Comparison of ENCODE assay signal across 8 cellular contexts in genomic region chr12:51390457-51391046, GRCh38.
A peak's percentile ranks its signal among the peaks of the same experiment; 100 is the strongest.
DNase-seq lines count a peak whose midpoint lies in the region; ATAC-seq and TF ChIP-seq lines count a peak whose summit lies in the region.

No MANE protein-coding gene starts in this region.

- H3K36me3 Mint-ChIP-seq in T-helper 2 cell treated with Interferon-gamma antibody and Interleukin-4, amounts not matched to agents 5 μg/mL and 100 μg/mL, for 36 hours (ENCODE audit: low read depth), result peaks cover 2% of the 10 kb centered on the region
- H3K36me3 Mint-ChIP-seq in stimulated activated effector memory CD8-positive, alpha-beta T cell treated with anti-CD3 and anti-CD28 coated beads, Interleukin-12 subunit alpha, Interleukin-12 subunit beta, amount 100 ng/mL, for 72 hours, result peaks cover 5% of the 10 kb centered on the region

- DNase-seq in T-helper 2 cell treated with Interferon-gamma antibody and Interleukin-4, amounts not matched to agents 5 μg/mL and 100 μg/mL, for 36 hours (ENCODE audit: low spot score), result no peak
- DNase-seq in T-helper 2 cell, result no peak
- DNase-seq in stimulated activated effector memory CD8-positive, alpha-beta T cell treated with anti-CD3 and anti-CD28 coated beads, Interleukin-12 subunit alpha, Interleukin-12 subunit beta, amount 100 ng/mL, for 72 hours (ENCODE audit: low spot score in 2 of 2), result no peak
- no peak for DNase-seq in activated effector memory CD4-positive, alpha-beta T cell treated with Interleukin-2 at 50 U/mL for 16 hours
- no peak for DNase-seq in HK-2 (ENCODE audit: unreplicated experiment)

- no peak for TF ChIP-seq CTCF in WI38 (IDR thresholded peaks at IDR 0.05; ENCODE audit: low read depth, low read length)

- no peaks in the 10 kb centered on the region for H3K9me3 Mint-ChIP-seq in T-helper 2 cell treated with Interferon-gamma antibody and Interleukin-4, amounts not matched to agents 5 μg/mL and 100 μg/mL, for 36 hours
- no peaks in the 10 kb centered on the region for H3K9me3 Mint-ChIP-seq in stimulated activated effector memory CD8-positive, alpha-beta T cell treated with anti-CD3 and anti-CD28 coated beads, Interleukin-12 subunit alpha, Interleukin-12 subunit beta, amount 100 ng/mL, for 72 hours

- H3K4me1 Mint-ChIP-seq in T-helper 2 cell treated with Interferon-gamma antibody and Interleukin-4, amounts not matched to agents 5 μg/mL and 100 μg/mL, for 36 hours (ENCODE audit: low read depth), result peaks cover 71% of the 10 kb centered on the region
- H3K4me1 Mint-ChIP-seq in stimulated activated effector memory CD8-positive, alpha-beta T cell treated with anti-CD3 and anti-CD28 coated beads, Interleukin-12 subunit alpha, Interleukin-12 subunit beta, amount 100 ng/mL, for 72 hours, result peaks cover 71% of the 10 kb centered on the region

- no peak for ATAC-seq in stimulated activated effector memory CD8-positive, alpha-beta T cell treated with anti-CD3 and anti-CD28 coated beads, Interleukin-12 subunit alpha, Interleukin-12 subunit beta, amount 100 ng/mL, for 72 hours
- ATAC-seq in GM21515 (IDR thresholded peaks at IDR 0.05; ENCODE audit: unreplicated experiment), result no peak

- H3K4me3 Mint-ChIP-seq in T-helper 2 cell treated with Interferon-gamma antibody and Interleukin-4, amounts not matched to agents 5 μg/mL and 100 μg/mL, for 36 hours, result peak overlapping the region; percentile 94
- peak overlapping the region; percentile 98 for H3K4me3 Mint-ChIP-seq in stimulated activated effector memory CD8-positive, alpha-beta T cell treated with anti-CD3 and anti-CD28 coated beads, Interleukin-12 subunit alpha, Interleukin-12 subunit beta, amount 100 ng/mL, for 72 hours

- no peaks in the 10 kb centered on the region for H3K27me3 Mint-ChIP-seq in T-helper 2 cell treated with Interferon-gamma antibody and Interleukin-4, amounts not matched to agents 5 μg/mL and 100 μg/mL, for 36 hours (ENCODE audit: low read depth)

- H3K4me3 ChIP-seq in WI38 (ENCODE audit: low read depth, low read length) (peak overlapping the region; percentile 67), iPS-11a (ENCODE audit: low read depth, low read length) (peak overlapping the region; percentile 80)

- peak overlapping the region; percentile 79 for H3K27ac Mint-ChIP-seq in T-helper 2 cell treated with Interferon-gamma antibody and Interleukin-4, amounts not matched to agents 5 μg/mL and 100 μg/mL, for 36 hours
- H3K27ac Mint-ChIP-seq in stimulated activated effector memory CD8-positive, alpha-beta T cell treated with anti-CD3 and anti-CD28 coated beads, Interleukin-12 subunit alpha, Interleukin-12 subunit beta, amount 100 ng/mL, for 72 hours, result peak overlapping the region; percentile 97
